Comparison of ENCODE assay signal across 11 cellular contexts in genomic region chr21:41895643-41896493, GRCh38. TPM values are rescaled to one million over a fixed set of nuclear protein-coding genes. Genes with fewer than 3 reads are reported as not detected.
DNase-seq lines count a peak whose midpoint lies in the region; ATAC-seq, FAIRE-seq and TF ChIP-seq lines count a peak whose summit lies in the region.
"Had no signal": no experiment of that assay in that cellular context is flagged by ENCODE, and none has a peak within 500 bp of the region (broad histone marks: within the 10 kb centered on the region; RNA-seq: fewer than 3 reads in every experiment).

No MANE protein-coding gene starts in this region.

- H3K4me1 Mint-ChIP-seq in activated T-helper 17 cell treated with anti-CD3 and anti-CD28 coated beads, Interleukin-2, amount 50 U/mL, for 72 hours = peaks cover 19% of the 10 kb centered on the region

- no peak overlapping the region for H3K4me3 ChIP-seq in left lung
- no peak overlapping the region for H3K4me3 ChIP-seq in thyroid gland (replicated peaks in 1 of 3)
- no peak overlapping the region for H3K4me3 ChIP-seq in ovary
- H3K4me3 ChIP-seq in pancreas = no peak overlapping the region

- intact Hi-C loops in left lung (cut with DNase I) (no loop called here), thyroid gland (cut with DNase I) (no loop called here), ovary (cut with DNase I) (no loop called here), pancreas (cut with DNase I) (no loop called here)

- TF ChIP-seq POLR2A in thyroid gland (IDR thresholded peaks at IDR 0.05) (peak in 1 of 2 donors; percentile 37), ovary (IDR thresholded peaks at IDR 0.05) (no peak)

- TF ChIP-seq CTCF in left lung (IDR thresholded peaks at IDR 0.05) = no peak
- no peak for TF ChIP-seq CTCF in thyroid gland (IDR thresholded peaks at IDR 0.05)
- TF ChIP-seq CTCF in ovary (IDR thresholded peaks at IDR 0.05) = no peak
- TF ChIP-seq CTCF in pancreas (IDR thresholded peaks at IDR 0.05) = no peak

- no peak for TF ChIP-seq EP300 in ovary (IDR thresholded peaks at IDR 0.05)

- no peaks in the 10 kb centered on the region for H3K27me3 ChIP-seq in left lung
- no peaks in the 10 kb centered on the region for H3K27me3 ChIP-seq in thyroid gland
- no peaks in the 10 kb centered on the region for H3K27me3 ChIP-seq in ovary
- H3K27me3 ChIP-seq in pancreas = no peaks in the 10 kb centered on the region

- FAIRE-seq in pancreas (lab: Jason Lieb, UNC) = no peak

- WGBS in thyroid gland, 2 donors = 34 to 38% methylated on average over 22 of the region's 22 CpGs
- 51 to 69% (median 61%) methylated on average over 22 of the region's 22 CpGs for WGBS in ovary, 3 donors
- 77 to 83% methylated on average over 22 of the region's 22 CpGs for WGBS in pancreas, 2 donors

- peak; percentile 73 for DNase-seq in activated CD8-positive, alpha-beta memory T cell treated with anti-CD3 and anti-CD28 coated beads for 24 hours
- DNase-seq in activated CD8-positive, alpha-beta memory T cell treated with anti-CD3 and anti-CD28 coated beads, Interleukin-2, amount 50 U/mL, for 48 hours = no peak
- DNase-seq in left lung = no peak
- DNase-seq in thyroid gland = peak; percentile 68 to 74
- DNase-seq in ovary = no peak
- DNase-seq in pancreas = no peak
- DNase-seq in DMS 273 treated with DMSO at 0.1 percent for 48 hours (lab: John Stamatoyannopoulos, UW) = no peak
- DNase-seq: amygdala, GOT3, NCI-H1694 had no signal

- peak overlapping the region; percentile 78 for H3K27ac Mint-ChIP-seq in activated T-helper 17 cell treated with anti-CD3 and anti-CD28 coated beads, Interleukin-2, amount 50 U/mL, for 72 hours

- peaks cover 0 to 3% of the 10 kb centered on the region in 2 donors for H3K4me1 ChIP-seq in left lung
- H3K4me1 ChIP-seq in thyroid gland = peaks cover 10 to 11% of the 10 kb centered on the region in 2 donors
- peaks cover 2% of the 10 kb centered on the region for H3K4me1 ChIP-seq in ovary (ENCODE audit: insufficient read depth)
- H3K4me1 ChIP-seq in pancreas = peaks cover 6 to 7% (median 7%) of the 10 kb centered on the region in 3 donors

- H3K27ac ChIP-seq in left lung = no peak overlapping the region
- peak overlapping the region in 2 of 3 donors; percentile 27 to 60 for H3K27ac ChIP-seq in thyroid gland
- no peak overlapping the region for H3K27ac ChIP-seq in ovary
- H3K27ac ChIP-seq in pancreas = no peak overlapping the region

- H3K27me3 Mint-ChIP-seq in activated T-helper 17 cell treated with anti-CD3 and anti-CD28 coated beads, Interleukin-2, amount 50 U/mL, for 72 hours = no peaks in the 10 kb centered on the region

- peak overlapping the region; percentile 43 for H3K4me3 Mint-ChIP-seq in activated T-helper 17 cell treated with anti-CD3 and anti-CD28 coated beads, Interleukin-2, amount 50 U/mL, for 72 hours

- H3K9me3 ChIP-seq in left lung (no peaks in the 10 kb centered on the region), thyroid gland (no peaks in the 10 kb centered on the region), ovary (no peaks in the 10 kb centered on the region), pancreas (no peaks in the 10 kb centered on the region)

- peak; percentile 38 for ATAC-seq in activated T-helper 17 cell treated with anti-CD3 and anti-CD28 coated beads, Interleukin-2, amount 50 U/mL, for 72 hours (replicated peaks)
- peak; percentile 20 for ATAC-seq in left lung
- ATAC-seq in pancreas = no peak

- H3K36me3 ChIP-seq in left lung (peaks cover 0 to 39% of the 10 kb centered on the region in 2 donors), thyroid gland (peaks cover 0 to under 1% of the 10 kb centered on the region in 2 donors), ovary (no peaks in the 10 kb centered on the region), pancreas (peaks cover 0 to 3% (median 0%) of the 10 kb centered on the region in 3 donors)

- H3K36me3 Mint-ChIP-seq in activated T-helper 17 cell treated with anti-CD3 and anti-CD28 coated beads, Interleukin-2, amount 50 U/mL, for 72 hours (ENCODE audit: low read depth) = peaks cover under 1% of the 10 kb centered on the region

- H3K9me3 Mint-ChIP-seq in activated T-helper 17 cell treated with anti-CD3 and anti-CD28 coated beads, Interleukin-2, amount 50 U/mL, for 72 hours = no peaks in the 10 kb centered on the region

RNA-seq across cellular contexts. Expression of gene PRDM15, which starts 16.7 kb away (rescaled TPM):
- 10 to 100 TPM; 17.1 to 17.6 TPM for total RNA-seq in activated T-helper 17 cell treated with anti-CD3 and anti-CD28 coated beads, Interleukin-2, amount 50 U/mL, for 72 hours
- total RNA-seq in left lung = 1 to 10 TPM; 6.2 to 7.8 TPM
- 10 to 100 TPM in 1 of 4 donors, 1 to 10 TPM in 3; 4.7 to 12.3 (median 7.3) TPM for total RNA-seq in thyroid gland
- total RNA-seq in ovary = 10 to 100 TPM in 1 of 7 donors, 1 to 10 TPM in 6; 5.2 to 10.9 (median 6.0) TPM
- 1 to 10 TPM; 2.0 to 2.2 TPM for polyA plus RNA-seq in ovary
- 1 to 10 TPM; 1.6 to 3.9 (median 2.9) TPM for total RNA-seq in pancreas
- 1 to 10 TPM; 3.7 to 3.9 TPM for polyA plus RNA-seq in pancreas

RNA-seq across cellular contexts. Expression of gene C2CD2, which starts 58.0 kb away (rescaled TPM):
- total RNA-seq in activated T-helper 17 cell treated with anti-CD3 and anti-CD28 coated beads, Interleukin-2, amount 50 U/mL, for 72 hours = 1 to 10 TPM; 4.6 to 8.2 TPM
- total RNA-seq in left lung (10 to 100 TPM; 19.4 to 22.0 TPM), thyroid gland (10 to 100 TPM; 12.7 to 22.7 (median 20.0) TPM), ovary (10 to 100 TPM; 24.2 to 58.6 (median 37.4) TPM), pancreas (10 to 100 TPM in 5 of 6 donors, 1 to 10 TPM in 1; 8.0 to 16.8 (median 12.4) TPM)
- polyA plus RNA-seq in ovary (10 to 100 TPM; 18.9 to 61.5 TPM), pancreas (1 to 10 TPM; 7.9 to 8.6 TPM)

Comparison
In these comparisons a context has a peak if more than half of its experiments do, and no peak if none do; other contexts are left out.
1. DNase-seq: peak in activated CD8-positive, alpha-beta memory T cell treated with anti-CD3 and anti-CD28 coated beads for 24 hours (single experiment) and thyroid gland (2 of 2); none in activated CD8-positive, alpha-beta memory T cell treated with anti-CD3 and anti-CD28 coated beads, Interleukin-2, amount 50 U/mL, for 48 hours (single experiment), left lung (0 of 2), ovary (0 of 5), pancreas (0 of 6) and DMS 273 treated with DMSO at 0.1 percent for 48 hours (single experiment).
2. ATAC-seq: peak in activated T-helper 17 cell treated with anti-CD3 and anti-CD28 coated beads, Interleukin-2, amount 50 U/mL, for 72 hours (single experiment) and left lung (single experiment); none in pancreas (0 of 4).
3. H3K27ac ChIP-seq: peak in thyroid gland (2 of 3); none in left lung (0 of 2), ovary (0 of 2) and pancreas (0 of 4).